1 cellular context compared by ENCODE assay signal in the genomic region with DNA sequence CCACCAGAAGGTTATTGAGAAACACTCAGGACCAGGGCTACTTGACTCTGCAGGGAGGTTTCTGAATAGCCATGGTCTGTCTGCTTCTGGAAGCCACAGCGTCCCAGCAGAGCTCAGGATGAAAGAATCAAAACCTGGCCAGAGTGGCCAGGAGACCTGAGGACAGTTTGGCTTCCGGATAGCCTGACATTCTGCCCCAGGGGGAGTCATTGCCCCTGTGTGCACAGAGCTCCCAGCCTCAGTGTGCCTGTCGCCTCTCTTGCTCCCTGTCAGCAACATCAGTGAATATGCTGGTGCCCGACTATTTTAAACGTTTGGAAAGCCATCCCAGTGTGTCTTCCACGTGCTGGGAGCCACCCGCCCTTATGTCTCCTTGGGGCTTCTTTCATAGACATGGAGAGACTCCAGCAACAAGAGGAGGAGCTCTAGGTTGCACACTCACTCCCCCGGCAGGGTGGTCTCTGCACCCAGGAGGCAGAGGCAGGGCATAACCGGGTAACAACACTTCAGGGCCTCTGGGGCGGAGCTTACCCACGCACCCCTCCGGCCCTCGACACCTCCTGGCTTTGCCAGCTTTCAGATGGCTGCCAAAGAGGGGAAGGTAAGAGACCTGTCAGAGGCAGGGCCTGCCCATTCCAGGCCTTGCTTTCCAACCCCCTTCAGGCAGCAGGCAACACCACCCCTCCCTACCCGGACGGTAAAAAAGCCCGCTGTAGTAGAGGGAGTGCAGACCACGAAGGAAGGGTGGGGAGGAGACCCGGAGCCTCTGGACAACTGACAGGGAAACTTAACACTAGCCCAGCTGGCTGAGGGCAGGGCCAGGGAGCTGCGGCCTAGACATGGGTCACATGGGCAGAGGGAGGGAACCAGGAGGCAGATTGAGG.
TF ChIP-seq lines count a peak whose summit lies in the region.

No MANE protein-coding gene starts in this region.

TF ChIP-seq in IMR-90, 13 proteins besides CTCF, POLR2A, EP300 and RAD21 (continued from another document):
- TF ChIP-seq MXI1 (IDR thresholded peaks at IDR 0.05; ENCODE audit: borderline replicate concordance, low read depth, low read length): no peak
- TF ChIP-seq SMC3 (IDR thresholded peaks at IDR 0.05; ENCODE audit: low read depth, low read length): no peak
- TF ChIP-seq, protein P1, sequence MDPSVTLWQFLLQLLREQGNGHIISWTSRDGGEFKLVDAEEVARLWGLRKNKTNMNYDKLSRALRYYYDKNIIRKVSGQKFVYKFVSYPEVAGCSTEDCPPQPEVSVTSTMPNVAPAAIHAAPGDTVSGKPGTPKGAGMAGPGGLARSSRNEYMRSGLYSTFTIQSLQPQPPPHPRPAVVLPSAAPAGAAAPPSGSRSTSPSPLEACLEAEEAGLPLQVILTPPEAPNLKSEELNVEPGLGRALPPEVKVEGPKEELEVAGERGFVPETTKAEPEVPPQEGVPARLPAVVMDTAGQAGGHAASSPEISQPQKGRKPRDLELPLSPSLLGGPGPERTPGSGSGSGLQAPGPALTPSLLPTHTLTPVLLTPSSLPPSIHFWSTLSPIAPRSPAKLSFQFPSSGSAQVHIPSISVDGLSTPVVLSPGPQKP (IDR thresholded peaks at IDR 0.05; ENCODE audit: borderline replicate concordance, low read depth, low read length): no peak
- no peak for TF ChIP-seq RFX5 (IDR thresholded peaks at IDR 0.05; ENCODE audit: low read depth, low read length)
- no peak for TF ChIP-seq MAFK (IDR thresholded peaks at IDR 0.05; ENCODE audit: low read depth, low read length)
- TF ChIP-seq RCOR1 (IDR thresholded peaks at IDR 0.05; ENCODE audit: insufficient replicate concordance, low read length): no peak
- no peak for TF ChIP-seq FOS (IDR thresholded peaks at IDR 0.05; ENCODE audit: low read depth, low read length)
TF ChIP-seq in IMR-90: peak in this region for 0.
